Comparison of ENCODE assay signal across 9 cellular contexts in the genomic region with DNA sequence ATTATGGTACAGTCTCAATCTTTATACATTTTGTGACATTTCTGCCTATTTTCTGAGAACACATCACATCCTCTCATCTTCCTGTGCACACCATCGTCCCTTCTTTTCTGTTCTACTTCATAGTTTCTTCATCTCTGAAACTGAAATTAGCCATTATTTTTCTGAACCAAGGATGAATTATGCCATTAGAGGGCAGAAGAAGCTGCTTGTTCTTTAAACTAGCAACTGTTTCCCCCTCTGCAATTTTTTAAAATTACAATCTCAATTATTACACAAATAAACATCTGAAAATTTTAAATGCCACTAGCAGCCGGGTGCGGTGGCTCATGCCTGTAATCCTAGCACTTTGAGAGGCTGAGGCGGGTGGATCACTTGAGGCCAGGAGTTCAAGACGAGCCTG. TPM values are rescaled to one million over a fixed set of nuclear protein-coding genes. Genes with fewer than 3 reads are reported as not detected.
DNase-seq lines count a peak whose midpoint lies in the region; ATAC-seq, FAIRE-seq and TF ChIP-seq lines count a peak whose summit lies in the region.
"Had no signal": no experiment of that assay in that cellular context is flagged by ENCODE, and none has a peak within 500 bp of the region (broad histone marks: within the 10 kb centered on the region; RNA-seq: fewer than 3 reads in every experiment).

No MANE protein-coding gene starts in this region.

- TF ChIP-seq CTCF in heart right ventricle (IDR thresholded peaks at IDR 0.05): peak in 6 of 9 donors; percentile 33 to 58 (median 52)
- no peak for TF ChIP-seq CTCF in left lung (IDR thresholded peaks at IDR 0.05)

- H3K4me3 ChIP-seq in heart right ventricle: no peak overlapping the region
- H3K4me3 ChIP-seq in left lung: no peak overlapping the region

- FAIRE-seq in TTC549 (lab: Jason Lieb, UNC): peak; percentile 15

- intact Hi-C loops in heart right ventricle (cut with DNase I): loop anchor here in 4 of 10 donors (5.0 to 10.0 kb wide), 2 partner anchors 104 to 107 kb away; no protein-coding TSS in a partner anchor
- intact Hi-C loops in left ventricle myocardium superior (cut with micrococcal nuclease): no loop called here
- intact Hi-C loops in left lung (cut with DNase I): no loop called here

- H3K9me3 ChIP-seq in heart right ventricle: no peaks in the 10 kb centered on the region
- H3K9me3 ChIP-seq in left lung: no peaks in the 10 kb centered on the region

- H3K27ac ChIP-seq in heart right ventricle: no peak overlapping the region
- no peak overlapping the region for H3K27ac ChIP-seq in left lung

- DNase-seq in heart right ventricle: no peak
- DNase-seq in left ventricle myocardium superior: no peak
- peak; percentile 39 for DNase-seq in hepatic stellate cell (ENCODE audit: low spot score)
- DNase-seq in KBM-7: no peak
- DNase-seq in NCI-H1930 (lab: John Stamatoyannopoulos, UW): no peak
- DNase-seq in activated T-cell treated with anti-CD3 and anti-CD28 coated beads, Interleukin-2, amount 50 U/mL, for 1 hour: no peak
- DNase-seq in left lung: no peak
- DNase-seq: CD8-positive, alpha-beta T cell had no signal

- ATAC-seq in heart right ventricle: no peak
- ATAC-seq in left ventricle myocardium superior: no peak
- ATAC-seq in left lung: no peak
- ATAC-seq: CD8-positive, alpha-beta T cell had no signal

- WGBS in heart right ventricle, 2 donors: 71 to 73% methylated on average over 5 of the region's 5 CpGs

- H3K27me3 ChIP-seq in heart right ventricle (no peaks in the 10 kb centered on the region), left lung (no peaks in the 10 kb centered on the region)

- peaks cover 0 to 6% (median 0%) of the 10 kb centered on the region in 9 donors for H3K4me1 ChIP-seq in heart right ventricle
- no peaks in the 10 kb centered on the region for H3K4me1 ChIP-seq in left lung

- in situ Hi-C loops in KBM-7 (cut with MboI; ENCODE audit: low pct_unique_long_range_greater_than_20kb, low sequenced_read_pairs): no loop called here

- H3K36me3 ChIP-seq in heart right ventricle: no peaks in the 10 kb centered on the region
- H3K36me3 ChIP-seq in left lung: no peaks in the 10 kb centered on the region

RNA-seq across cellular contexts. Expression of a gene that starts 41.3 kb away (rescaled TPM):
- total RNA-seq in heart right ventricle (10 to 100 TPM; 26.8 to 50.3 (median 33.1) TPM), left ventricle myocardium superior (26.4 TPM), left lung (10 to 100 TPM; 39.1 to 39.7 TPM)
- 10 to 100 TPM; 18.9 to 35.8 TPM for polyA plus RNA-seq in heart right ventricle

Comparison
In these comparisons a context has a peak if more than half of its experiments do, and no peak if none do; other contexts are left out.
1. CTCF ChIP-seq: peak in heart right ventricle (6 of 9); none in left lung (0 of 2).